17 cellular contexts compared by ENCODE assay signal in the genomic region with DNA sequence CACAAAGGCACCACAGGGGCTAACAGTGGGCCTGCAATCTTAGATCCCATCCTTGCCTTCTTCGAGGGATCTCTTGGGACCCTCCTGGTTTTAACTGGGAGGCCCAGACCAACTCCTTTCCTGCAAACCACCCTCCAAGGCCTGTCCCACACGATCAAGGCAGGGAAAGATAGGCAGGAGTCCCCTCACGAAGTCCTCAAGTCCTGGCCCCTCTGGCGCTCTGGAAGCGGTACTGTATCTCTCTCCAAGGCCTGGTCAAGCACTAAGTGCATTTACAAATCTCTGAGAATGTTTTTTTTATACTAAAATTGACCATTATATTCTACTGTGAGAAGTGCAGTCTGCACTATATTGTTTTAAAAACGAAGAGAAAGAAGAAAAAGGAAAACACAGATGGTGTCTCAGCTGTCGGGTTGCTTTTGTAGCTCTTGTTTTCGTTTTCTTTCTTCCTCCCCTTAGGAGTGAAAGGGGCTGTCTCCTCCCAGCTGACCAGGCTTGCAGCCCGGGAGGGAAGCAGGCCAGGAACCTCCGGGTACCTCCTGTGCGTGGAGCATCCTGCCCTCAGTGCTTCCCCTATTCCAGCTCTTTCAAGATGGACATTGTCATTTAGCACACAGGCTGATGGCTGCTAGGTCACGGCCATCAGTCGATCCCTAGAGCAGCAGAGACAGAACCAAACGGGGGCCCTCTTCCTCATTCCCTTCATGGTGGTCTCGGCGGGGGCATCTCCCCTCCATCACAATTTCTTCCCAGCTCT. TPM values are rescaled to one million over a fixed set of nuclear protein-coding genes. Genes with fewer than 3 reads are reported as not detected.
DNase-seq lines count a peak whose midpoint lies in the region; ATAC-seq and TF ChIP-seq lines count a peak whose summit lies in the region.
"Had no signal": no experiment of that assay in that cellular context is flagged by ENCODE, and none has a peak within 500 bp of the region (broad histone marks: within the 10 kb centered on the region; RNA-seq: fewer than 3 reads in every experiment).

No MANE protein-coding gene starts in this region.

- H3K18ac ChIP-seq in IMR-90 (ENCODE audit: low read depth, low read length), result no peak overlapping the region

- H3K4me2 ChIP-seq in IMR-90 (ENCODE audit: low read depth, low read length), result no peak overlapping the region
- H3K4me2 ChIP-seq: BLaER1 treated with 17β-estradiol and CSF1 and Interleukin-3, amounts not matched to agents 10 nM and 100 nM had no signal

- H3K4me1 ChIP-seq in IMR-90 (ENCODE audit: control insufficient read depth, insufficient read depth, low read length), result no peaks in the 10 kb centered on the region

- intact Hi-C loops in IMR-90 (cut with micrococcal nuclease), result loop anchor here (5.0 kb wide), 1 partner anchor 53 kb away; no protein-coding TSS in a partner anchor
- intact Hi-C loops in posterior vena cava (cut with DNase I), result loop anchor here (5.0 to 10.0 kb wide), 3 partner anchors 173 to 335 kb away; no protein-coding TSS in a partner anchor

- CTCF ChIA-PET in IMR-90 (lab: Yijun Ruan, JAX), result no interaction called here

- no peak overlapping the region for H3K27ac ChIP-seq in IMR-90 (ENCODE audit: insufficient read depth, low read length)
- H3K27ac ChIP-seq: BLaER1 treated with 17β-estradiol and CSF1 and Interleukin-3, amounts not matched to agents 10 nM and 100 nM; epithelial cell of prostate had no signal

- no peak overlapping the region for H3K4me3 ChIP-seq in IMR-90 (ENCODE audit: insufficient read depth, low read depth, low read length)
- H3K4me3 ChIP-seq: BLaER1 treated with 17β-estradiol and CSF1 and Interleukin-3, amounts not matched to agents 10 nM and 100 nM had no signal

- DNase-seq in IMR-90, result no peak
- peak in 36 of 58 donors; percentile 6 to 66 (median 32) for DNase-seq in anterior cingulate cortex (lab: John Stamatoyannopoulos, UW)
- DNase-seq in hypothalamus (lab: John Stamatoyannopoulos, UW), result peak in 32 of 51 donors; percentile 16 to 72 (median 39)
- peak; percentile 54 for DNase-seq in posterior vena cava (ENCODE audit: low spot score)
- no peak for DNase-seq in AML-193 (lab: John Stamatoyannopoulos, UW)
- DNase-seq in stimulated activated CD4-positive, alpha-beta T cell treated with anti-CD3 and anti-CD28 coated beads, Interleukin-4, amount 100 ng/mL, for 1 hour, result no peak
- no peak for DNase-seq in COLO668 (lab: John Stamatoyannopoulos, UW; ENCODE audit: unreplicated experiment)
- DNase-seq in NCI-H2227 (lab: John Stamatoyannopoulos, UW; ENCODE audit: unreplicated experiment), result no peak
- DNase-seq: activated CD4-positive, alpha-beta T cell treated with anti-CD3 and anti-CD28 coated beads for 36 hours; cerebellar nuclear complex; DMS79; kidney glomerular epithelial cell; NCI-H146; NCI-H446 treated with DMSO at 0.1 percent for 48 hours; SHP77 had no signal

- H3K27me3 ChIP-seq in IMR-90 (ENCODE audit: control insufficient read depth, insufficient read depth, low read length), result peaks cover 3% of the 10 kb centered on the region; the same call in 1 of the 2 replicates
- H3K27me3 ChIP-seq: BLaER1 treated with 17β-estradiol and CSF1 and Interleukin-3, amounts not matched to agents 10 nM and 100 nM had no signal

- no peak overlapping the region for H2BK120ac ChIP-seq in IMR-90 (ENCODE audit: low read depth, low read length)

- no peak overlapping the region for H4K5ac ChIP-seq in IMR-90 (ENCODE audit: low read depth, low read length)

- peak overlapping the region; percentile 63 for H2AFZ ChIP-seq in IMR-90 (replicated peaks; ENCODE audit: low read length, poor library complexity)

- no peak overlapping the region for H4K91ac ChIP-seq in IMR-90 (ENCODE audit: insufficient read depth, low read depth, low read length)

- H3K4ac ChIP-seq in IMR-90 (ENCODE audit: low read depth, low read length), result no peak overlapping the region

- no peak for TF ChIP-seq CTCF in IMR-90 (conservative IDR thresholded peaks at IDR 0.05; ENCODE audit: low read depth, low read length)

- H4K8ac ChIP-seq in IMR-90 (ENCODE audit: low read depth in 2 of 2, low read length in 2 of 2), result no peak overlapping the region

- no peak overlapping the region for H2BK20ac ChIP-seq in IMR-90 (ENCODE audit: low read depth, low read length)

- H3K9me1 ChIP-seq in IMR-90 (ENCODE audit: insufficient read depth, low read length), result no peaks in the 10 kb centered on the region

- in situ Hi-C loops in IMR-90 (cut with MboI; ENCODE audit: low sequenced_read_pairs), result loop anchor here (5.0 to 10.0 kb wide), 3 partner anchors 178 to 345 kb away; no protein-coding TSS in a partner anchor

- no peak overlapping the region for H3K9ac ChIP-seq in IMR-90 (ENCODE audit: low read depth, low read length)
- H3K9ac ChIP-seq: BLaER1 treated with 17β-estradiol and CSF1 and Interleukin-3, amounts not matched to agents 10 nM and 100 nM had no signal

- dilution Hi-C loops in IMR-90 (cut with HindIII; ENCODE audit: low sequenced_read_pairs, unreplicated experiment), result no loop called here

- H4K20me1 ChIP-seq in IMR-90 (ENCODE audit: insufficient read depth, low read length), result no peaks in the 10 kb centered on the region

- no peaks in the 10 kb centered on the region for H3K9me3 ChIP-seq in IMR-90 (ENCODE audit: control insufficient read depth, insufficient read depth, low read length)
- H3K9me3 ChIP-seq: BLaER1 treated with 17β-estradiol and CSF1 and Interleukin-3, amounts not matched to agents 10 nM and 100 nM had no signal

- H3K36me3 ChIP-seq in IMR-90 (ENCODE audit: control insufficient read depth, insufficient read depth, low read length), result no peaks in the 10 kb centered on the region
- H3K36me3 ChIP-seq: BLaER1 treated with 17β-estradiol and CSF1 and Interleukin-3, amounts not matched to agents 10 nM and 100 nM had no signal

- no peak overlapping the region for H3K56ac ChIP-seq in IMR-90 (ENCODE audit: extremely low read depth, insufficient read depth, low read length)

- H2AK5ac ChIP-seq in IMR-90 (ENCODE audit: low read depth, low read length), result no peak overlapping the region

- H3K79me1 ChIP-seq in IMR-90 (ENCODE audit: low read depth in 1 of 2, low read length in 2 of 2), result no peaks in the 10 kb centered on the region

- no peak overlapping the region for H3K23ac ChIP-seq in IMR-90 (ENCODE audit: low read depth, low read length)

- H2BK15ac ChIP-seq in IMR-90 (ENCODE audit: low read depth, low read length), result no peak overlapping the region

- H3K14ac ChIP-seq in IMR-90 (replicated peaks; ENCODE audit: low read depth, low read length), result no peak overlapping the region

- no peak overlapping the region for H2BK5ac ChIP-seq in IMR-90 (ENCODE audit: low read depth, low read length, poor library complexity, severe bottlenecking)

- 0% methylated on average over 1 of the region's 16 CpGs; no CpG with 5 or more reads in 1 of the 2 experiments for WGBS in IMR-90 (ENCODE audit: extremely low coverage in 2 of 2, insufficient read length in 1 of 2), 2 experiments

- POLR2A ChIA-PET in IMR-90 (lab: Charles Lee; ENCODE audit: unreplicated experiment), result no interaction called here

- TF ChIP-seq POLR2A in IMR-90 (IDR thresholded peaks at IDR 0.05; ENCODE audit: low read depth, low read length), result no peak

- no peak for TF ChIP-seq RAD21 in IMR-90 (IDR thresholded peaks at IDR 0.05; ENCODE audit: low read length)

- no peak for ATAC-seq in IMR-90 (ENCODE audit: low read depth)
- ATAC-seq: activated CD4-positive, alpha-beta T cell treated with anti-CD3 and anti-CD28 coated beads for 36 hours had no signal

- H2AK9ac ChIP-seq in IMR-90 (replicated peaks; ENCODE audit: low read depth, low read length, poor library complexity), result no peak overlapping the region

- no TSS peak for BruUV-seq in IMR-90 (replicated peaks; lab: Mats Ljungman, UMichigan)

TF ChIP-seq in IMR-90, 13 proteins besides CTCF, POLR2A, EP300 and RAD21:
- TF ChIP-seq, protein P1, sequence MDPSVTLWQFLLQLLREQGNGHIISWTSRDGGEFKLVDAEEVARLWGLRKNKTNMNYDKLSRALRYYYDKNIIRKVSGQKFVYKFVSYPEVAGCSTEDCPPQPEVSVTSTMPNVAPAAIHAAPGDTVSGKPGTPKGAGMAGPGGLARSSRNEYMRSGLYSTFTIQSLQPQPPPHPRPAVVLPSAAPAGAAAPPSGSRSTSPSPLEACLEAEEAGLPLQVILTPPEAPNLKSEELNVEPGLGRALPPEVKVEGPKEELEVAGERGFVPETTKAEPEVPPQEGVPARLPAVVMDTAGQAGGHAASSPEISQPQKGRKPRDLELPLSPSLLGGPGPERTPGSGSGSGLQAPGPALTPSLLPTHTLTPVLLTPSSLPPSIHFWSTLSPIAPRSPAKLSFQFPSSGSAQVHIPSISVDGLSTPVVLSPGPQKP (IDR thresholded peaks at IDR 0.05; ENCODE audit: borderline replicate concordance, low read depth, low read length), result no peak
- no peak for TF ChIP-seq NFE2L2 (IDR thresholded peaks at IDR 0.05; ENCODE audit: low read depth, low read length)
- no peak for TF ChIP-seq CEBPB (IDR thresholded peaks at IDR 0.05; ENCODE audit: low read depth, low read length)
- TF ChIP-seq, protein P2, sequence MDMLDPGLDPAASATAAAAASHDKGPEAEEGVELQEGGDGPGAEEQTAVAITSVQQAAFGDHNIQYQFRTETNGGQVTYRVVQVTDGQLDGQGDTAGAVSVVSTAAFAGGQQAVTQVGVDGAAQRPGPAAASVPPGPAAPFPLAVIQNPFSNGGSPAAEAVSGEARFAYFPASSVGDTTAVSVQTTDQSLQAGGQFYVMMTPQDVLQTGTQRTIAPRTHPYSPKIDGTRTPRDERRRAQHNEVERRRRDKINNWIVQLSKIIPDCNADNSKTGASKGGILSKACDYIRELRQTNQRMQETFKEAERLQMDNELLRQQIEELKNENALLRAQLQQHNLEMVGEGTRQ (IDR thresholded peaks at IDR 0.05; ENCODE audit: low read depth, low read length), result no peak
- no peak for TF ChIP-seq CHD1 (IDR thresholded peaks at IDR 0.05; ENCODE audit: low read depth, low read length)
- TF ChIP-seq FOS (IDR thresholded peaks at IDR 0.05; ENCODE audit: low read depth, low read length), result no peak
- no peak for TF ChIP-seq RCOR1 (IDR thresholded peaks at IDR 0.05; ENCODE audit: insufficient replicate concordance, low read length)
- no peak for TF ChIP-seq MAFK (IDR thresholded peaks at IDR 0.05; ENCODE audit: low read depth, low read length)
- TF ChIP-seq BHLHE40 (IDR thresholded peaks at IDR 0.05; ENCODE audit: low read depth, low read length), result no peak
- no peak for TF ChIP-seq MAZ (IDR thresholded peaks at IDR 0.05; ENCODE audit: borderline replicate concordance, low read depth, low read length)
TF ChIP-seq in IMR-90: peak in this region for 0.

RNA-seq across cellular contexts. Expression of a gene that starts 56.7 kb away (rescaled TPM):
- total RNA-seq in IMR-90 (2012; rRNA removed) (under 0.01 TPM in 2 replicates), posterior vena cava (under 1 TPM; 0.62 to 0.79 TPM)
- 0.32 and 0.43 TPM in 2 replicates for polyA plus RNA-seq in IMR-90 (2012; rRNA removed)
- 0.30 and 0.31 TPM in 2 replicates for polyA plus RNA-seq in IMR-90 (2012; cell fraction: cytosol; rRNA removed)
- 0.08 and 0.27 TPM in 2 replicates for polyA plus RNA-seq in IMR-90 (2012; cell fraction: nucleus; rRNA removed; ENCODE audit: low replicate concordance)

Comparison
In these comparisons a context has a peak if more than half of its experiments do, and no peak if none do; other contexts are left out.
1. DNase-seq: peak in anterior cingulate cortex (36 of 58), hypothalamus (32 of 51) and posterior vena cava (single experiment); none in IMR-90 (single experiment), AML-193 (0 of 2), stimulated activated CD4-positive, alpha-beta T cell treated with anti-CD3 and anti-CD28 coated beads, Interleukin-4, amount 100 ng/mL, for 1 hour (single experiment), COLO668 (single experiment) and NCI-H2227 (single experiment).